ENCODE assay signal across 4 cellular contexts in the genomic region with DNA sequence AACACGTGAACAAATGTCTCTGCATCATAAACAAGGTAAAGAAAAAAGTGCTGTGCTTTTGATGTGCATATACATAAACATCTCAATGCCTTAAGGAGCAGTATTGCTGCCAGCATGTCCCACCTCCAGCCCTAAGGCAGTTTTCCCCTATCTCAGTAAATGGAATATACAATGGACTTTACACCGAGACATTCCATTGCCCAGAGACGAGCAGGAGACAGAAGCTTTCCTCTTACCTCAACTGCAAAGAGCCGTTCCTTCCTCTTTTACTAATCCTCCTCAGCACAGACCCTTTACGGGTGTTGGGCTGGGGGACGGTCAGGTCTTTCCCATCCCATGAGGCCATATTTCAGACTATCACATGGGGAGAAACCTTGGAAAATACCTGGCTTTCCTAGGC. TPM values are rescaled to one million over a fixed set of nuclear protein-coding genes. Genes with fewer than 3 reads are reported as not detected.
"Had no signal": no experiment of that assay in that cellular context is flagged by ENCODE, and none has a peak within 500 bp of the region (broad histone marks: within the 10 kb centered on the region; RNA-seq: fewer than 3 reads in every experiment).

No MANE protein-coding gene starts in this region.

RNA-seq across cellular contexts. Expression of a gene that starts 11.1 kb away (rescaled TPM):
- total RNA-seq: LHCN-M2, M059J, MCF 10A, NCI-H460 had no signal

RNA-seq across cellular contexts. Expression of a gene that starts 14.0 kb away (rescaled TPM):
- total RNA-seq: LHCN-M2, M059J, MCF 10A, NCI-H460 had no signal

RNA-seq across cellular contexts. Expression of a gene that starts 43.2 kb away (rescaled TPM):
- total RNA-seq: LHCN-M2, M059J, MCF 10A, NCI-H460 had no signal
